24 cellular contexts compared by ENCODE assay signal in the genomic region with DNA sequence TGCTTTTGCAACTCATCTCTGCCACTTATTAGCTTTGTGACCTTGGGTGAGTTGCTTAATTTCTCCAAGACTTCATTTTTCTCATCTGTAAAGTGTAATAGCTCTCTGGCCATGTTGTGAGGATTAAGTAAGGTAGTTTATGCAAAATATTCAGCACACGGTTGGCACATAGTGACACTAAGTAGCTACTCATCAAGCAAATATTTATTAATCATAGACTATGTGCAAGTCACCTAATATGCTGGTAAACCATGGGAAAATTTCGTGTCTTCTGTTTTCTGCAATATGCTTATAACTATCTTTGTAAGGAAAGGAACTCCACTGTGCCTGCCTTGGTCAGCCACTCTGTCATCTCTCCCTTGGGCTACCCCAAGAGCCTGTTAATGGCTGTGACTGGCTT.
"Had no signal": no experiment of that assay in that cellular context is flagged by ENCODE, and none has a peak within 500 bp of the region (broad histone marks: within the 10 kb centered on the region; RNA-seq: fewer than 3 reads in every experiment).

No MANE protein-coding gene starts in this region.

- H3K9ac ChIP-seq: parathyroid adenoma had no signal

- H3K4me3 ChIP-seq: esophagus muscularis mucosa, lung, testis, upper lobe of left lung had no signal

- H3K4me1 ChIP-seq: esophagus muscularis mucosa, parathyroid adenoma, testis, upper lobe of left lung had no signal

- H3K9me3 ChIP-seq: esophagus muscularis mucosa, neutrophil, testis, upper lobe of left lung had no signal

- H3K36me3 Mint-ChIP-seq: natural killer cell had no signal

- H3K4me1 Mint-ChIP-seq: activated B cell treated with CpG ODN at 0.5 μM for 24 hours had no signal

- H2AFZ ChIP-seq: parathyroid adenoma had no signal

- H3K36me3 ChIP-seq: esophagus muscularis mucosa, neutrophil, upper lobe of left lung had no signal

- H3K27ac ChIP-seq: esophagus muscularis mucosa, neutrophil, parathyroid adenoma, testis, upper lobe of left lung had no signal

- H3K27me3 ChIP-seq: esophagus muscularis mucosa, testis, upper lobe of left lung had no signal

- H3K27me3 Mint-ChIP-seq: activated CD8-positive, alpha-beta T cell treated with anti-CD3 and anti-CD28 coated beads for 36 hours had no signal

- ATAC-seq: activated CD8-positive, alpha-beta T cell treated with anti-CD3 and anti-CD28 coated beads for 36 hours; left lobe of liver; natural killer cell; sciatic nerve; stimulated activated effector memory CD8-positive, alpha-beta T cell treated with anti-CD3 and anti-CD28 coated beads, Interleukin-12 subunit alpha, Interleukin-12 subunit beta, amount 100 ng/mL, for 72 hours had no signal

- H3K4me3 Mint-ChIP-seq: activated B cell treated with CpG ODN at 0.5 μM for 24 hours; activated CD8-positive, alpha-beta T cell treated with anti-CD3 and anti-CD28 coated beads for 36 hours; activated T-cell treated with anti-CD3 and anti-CD28 coated beads, Interleukin-2, amount 50 U/mL, for 24 hours; natural killer cell; stimulated activated effector memory CD8-positive, alpha-beta T cell treated with anti-CD3 and anti-CD28 coated beads, Interleukin-12 subunit alpha, Interleukin-12 subunit beta, amount 100 ng/mL, for 72 hours; T-helper 2 cell treated with Interferon-gamma antibody and Interleukin-4, amounts not matched to agents 5 μg/mL and 100 μg/mL, for 36 hours had no signal

- H3K79me2 ChIP-seq: parathyroid adenoma had no signal

- H3K27ac Mint-ChIP-seq: activated B cell treated with CpG ODN at 0.5 μM for 24 hours; activated CD8-positive, alpha-beta T cell treated with anti-CD3 and anti-CD28 coated beads for 36 hours; activated T-cell treated with anti-CD3 and anti-CD28 coated beads, Interleukin-2, amount 50 U/mL, for 24 hours; activated T-helper 2 cell treated with anti-CD3 and anti-CD28 coated beads, Interferon-gamma antibody, Interleukin-2, Interleukin-4, amounts not matched to agents 10 μg/mL and 5 μg/mL and 100 μg/mL, durations not matched to agents 14 hours and 24 hours and 36 hours; natural killer cell; stimulated activated effector memory CD8-positive, alpha-beta T cell treated with anti-CD3 and anti-CD28 coated beads, Interleukin-12 subunit alpha, Interleukin-12 subunit beta, amount 100 ng/mL, for 72 hours; T-helper 2 cell treated with Interferon-gamma antibody and Interleukin-4, amounts not matched to agents 5 μg/mL and 100 μg/mL, for 36 hours had no signal

- H3K9me3 Mint-ChIP-seq: activated B cell treated with CpG ODN at 0.5 μM for 24 hours; activated CD8-positive, alpha-beta T cell treated with anti-CD3 and anti-CD28 coated beads for 36 hours; natural killer cell had no signal

- DNase-seq: activated B cell treated with CpG ODN at 0.5 μM for 24 hours; activated CD4-positive, alpha-beta T cell treated with anti-CD3 and anti-CD28 coated beads for 48 hours; activated CD8-positive, alpha-beta T cell treated with anti-CD3 and anti-CD28 coated beads for 36 hours; activated naive CD4-positive, alpha-beta T cell treated with Interleukin-2 at 50 U/mL for 16 hours; activated T-cell treated with anti-CD3 and anti-CD28 coated beads, Interleukin-2, amount 50 U/mL, for 24 hours; anterior cingulate cortex; cerebellar nuclear complex; effector CD4-positive, alpha-beta T cell; foreskin melanocyte; glutamatergic neuron; hippocampal formation; natural killer cell; stimulated activated CD4-positive, alpha-beta T cell treated with anti-CD3 and anti-CD28 coated beads, Interleukin-4, amount 100 ng/mL, for 24 hours; testis; upper lobe of left lung had no signal
